Comparison of ENCODE assay signal across 12 cellular contexts in genomic region chr19:35777411-35777841, GRCh38.
DNase-seq lines count a peak whose midpoint lies in the region; ATAC-seq and TF ChIP-seq lines count a peak whose summit lies in the region.
"Had no signal": no experiment of that assay in that cellular context is flagged by ENCODE, and none has a peak within 500 bp of the region (broad histone marks: within the 10 kb centered on the region; RNA-seq: fewer than 3 reads in every experiment).

No MANE protein-coding gene starts in this region.

- no peaks in the 10 kb centered on the region for H3K27me3 ChIP-seq in Loucy (ENCODE audit: insufficient read depth, low read length, poor library complexity, severe bottlenecking)
- H3K27me3 ChIP-seq: MG63, thyroid gland had no signal

- H2AFZ ChIP-seq in Loucy (ENCODE audit: low read length): no peak overlapping the region

- no peaks in the 10 kb centered on the region for H3K9me2 ChIP-seq in Loucy (replicated peaks; ENCODE audit: low read depth, low read length)

- no peaks in the 10 kb centered on the region for H3F3A ChIP-seq in Loucy (ENCODE audit: low read depth)

- peak overlapping the region; percentile 95 for H3K4me2 ChIP-seq in Loucy (ENCODE audit: low read depth, low read length, poor library complexity, severe bottlenecking)
- H3K4me2 ChIP-seq: smooth muscle cell had no signal

- H3K36me3 ChIP-seq in Loucy (ENCODE audit: insufficient read depth, low read length): peaks cover 18% of the 10 kb centered on the region; the same call in 1 of the 2 replicates

- ATAC-seq in HG03139 (IDR thresholded peaks at IDR 0.05; ENCODE audit: unreplicated experiment): no peak
- ATAC-seq in HG02973 (IDR thresholded peaks at IDR 0.05; ENCODE audit: unreplicated experiment): no peak
- ATAC-seq: activated naive CD4-positive, alpha-beta T cell treated with anti-CD3 and anti-CD28 coated beads, Interleukin-2, amount 50 U/mL, for 72 hours had no signal

- peak overlapping the region; percentile 96 for H3K4me3 ChIP-seq in Loucy (ENCODE audit: low read length, poor library complexity, severe bottlenecking)
- H3K4me3 ChIP-seq: MG63, smooth muscle cell, thyroid gland had no signal

- DNase-seq in globus pallidus (ENCODE audit: low spot score) (peak; percentile 79), nucleus accumbens (lab: John Stamatoyannopoulos, UW) (peak in 33 of 56 donors; percentile 6 to 50 (median 30)), dedifferentiated amniotic fluid mesenchymal stem cell (ENCODE audit: extremely low spot score) (no peak)
- DNase-seq: activated CD4-positive, alpha-beta T cell treated with anti-CD3 and anti-CD28 coated beads, Interleukin-2, amount 50 U/mL, for 48 hours; COR-L47; MG63; thyroid gland had no signal

- H3K9ac ChIP-seq in Loucy (ENCODE audit: low read depth, low read length, poor library complexity, severe bottlenecking): peak overlapping the region; percentile 85

- peaks cover 28% of the 10 kb centered on the region for H3K4me1 ChIP-seq in Loucy (ENCODE audit: insufficient read depth, low read length, poor library complexity, severe bottlenecking)

- TF ChIP-seq CTCF in Loucy (conservative IDR thresholded peaks at IDR 0.05; ENCODE audit: low read length): no peak

- H4K20me1 ChIP-seq in Loucy (ENCODE audit: insufficient read depth, low read length, poor library complexity, severe bottlenecking): peaks cover 11% of the 10 kb centered on the region

- peaks cover 39% of the 10 kb centered on the region for H3K79me2 ChIP-seq in Loucy (ENCODE audit: insufficient read depth, low read length)

- no peaks in the 10 kb centered on the region for H3K9me3 ChIP-seq in Loucy (ENCODE audit: insufficient read depth, low read depth, low read length)
- H3K9me3 ChIP-seq: MG63, thyroid gland had no signal
